Comparison of ENCODE assay signal across 8 cellular contexts in the genomic region with DNA sequence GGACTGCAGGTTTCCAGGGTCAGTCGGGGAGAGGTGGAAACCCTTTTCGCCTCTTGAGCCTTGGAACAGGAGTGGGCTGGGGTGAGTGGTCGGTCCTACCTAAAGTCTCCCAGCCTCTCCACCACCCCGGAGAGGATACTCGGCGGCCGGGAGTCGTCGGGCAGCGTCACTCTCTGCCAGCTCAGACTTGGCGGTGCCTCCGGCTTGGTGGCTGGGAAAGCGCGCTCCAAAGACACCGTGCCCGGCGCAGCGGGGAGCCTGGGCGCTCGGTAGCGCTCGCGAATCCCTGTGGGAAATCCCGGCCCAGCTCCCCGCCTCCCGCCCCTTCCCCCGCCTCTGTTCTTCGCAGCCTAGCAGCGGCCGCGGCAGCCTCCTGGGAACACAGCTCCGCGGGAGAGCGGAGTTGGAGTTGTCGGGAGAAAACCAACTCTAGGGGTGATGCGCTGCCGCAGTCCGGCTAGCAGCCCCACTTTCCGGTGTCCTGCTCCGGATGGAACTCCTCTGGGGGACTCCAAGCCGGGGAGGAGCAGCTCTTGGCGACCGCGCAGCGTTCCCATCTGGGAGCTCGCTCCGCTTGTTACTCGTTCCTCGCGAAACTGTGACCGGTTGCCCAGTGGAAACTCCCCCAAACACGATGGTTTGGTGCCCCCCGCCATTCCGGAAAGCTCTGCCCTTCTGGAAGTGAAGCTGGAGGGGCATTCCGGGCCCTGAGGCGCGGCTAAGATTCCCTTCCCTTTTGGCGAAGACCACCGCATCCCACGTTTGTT. TPM values are rescaled to one million over a fixed set of nuclear protein-coding genes. Genes with fewer than 3 reads are reported as not detected.
DNase-seq lines count a peak whose midpoint lies in the region; ATAC-seq and TF ChIP-seq lines count a peak whose summit lies in the region.

No MANE protein-coding gene starts in this region.

- no CpG with 5 or more reads among the region's 60 CpGs for WGBS in neuronal stem cell (ENCODE audit: extremely low coverage in 2 of 2, insufficient read length in 2 of 2, insufficient replicate concordance in 1 of 2), 2 donors

- H3K9me2 ChIP-seq in MM.1S (replicated peaks; ENCODE audit: insufficient read depth, low read length), result no peaks in the 10 kb centered on the region

- no peak overlapping the region for H4K8ac ChIP-seq in neuronal stem cell (ENCODE audit: low read depth, low read length)

- H3K9me3 ChIP-seq in CD8-positive, alpha-beta T cell (ENCODE audit: low read length), result no peaks in the 10 kb centered on the region
- H3K9me3 ChIP-seq in MM.1S (replicated peaks; ENCODE audit: insufficient read depth, low read length) (no peaks in the 10 kb centered on the region), neuronal stem cell (replicated peaks in 1 of 2; ENCODE audit: control insufficient read depth in 2 of 2, insufficient read depth in 1 of 2, low read depth in 1 of 2, low read length in 2 of 2) (no peaks in the 10 kb centered on the region), Caco-2 (no peaks in the 10 kb centered on the region)

- H3K27ac ChIP-seq in CD8-positive, alpha-beta T cell (ENCODE audit: low read depth, low read length), result no peak overlapping the region
- no peak overlapping the region for H3K27ac ChIP-seq in MM.1S (ENCODE audit: low read length)
- H3K27ac ChIP-seq in neuronal stem cell (replicated peaks; ENCODE audit: low read length), result no peak overlapping the region

- no peaks in the 10 kb centered on the region for H3K36me3 ChIP-seq in CD8-positive, alpha-beta T cell (ENCODE audit: insufficient read depth, low read length)
- H3K36me3 ChIP-seq in MM.1S (replicated peaks; ENCODE audit: insufficient read depth, low read length) (no peaks in the 10 kb centered on the region), neuronal stem cell (replicated peaks in 1 of 2; ENCODE audit: control insufficient read depth in 2 of 2, insufficient read depth in 2 of 2, low read length in 2 of 2) (no peaks in the 10 kb centered on the region), Caco-2 (ENCODE audit: control insufficient read depth, insufficient read depth, low read length) (no peaks in the 10 kb centered on the region)

- peaks cover 3% of the 10 kb centered on the region for H3K27me3 ChIP-seq in CD8-positive, alpha-beta T cell (ENCODE audit: insufficient read depth, low read length)
- H3K27me3 ChIP-seq in MM.1S (replicated peaks; ENCODE audit: insufficient read depth, low read length) (peaks cover 18% of the 10 kb centered on the region), neuronal stem cell (ENCODE audit: control insufficient read depth in 3 of 3, insufficient read depth in 3 of 3, low read depth in 1 of 3, low read length in 3 of 3) (peaks cover 0 to 48% (median 0%) of the 10 kb centered on the region in 3 experiments), Caco-2 (replicated peaks; ENCODE audit: control insufficient read depth, insufficient read depth, low read length) (peaks cover 3% of the 10 kb centered on the region)

- H2BK12ac ChIP-seq in neuronal stem cell (ENCODE audit: low read length), result no peak overlapping the region

- H2BK15ac ChIP-seq in neuronal stem cell (ENCODE audit: low read length), result peak overlapping the region; percentile 70

- DNase-seq in CD8-positive, alpha-beta T cell, result no peak
- DNase-seq in MM.1S (no peak), ecto neural progenitor cell (ENCODE audit: low spot score) (peak; percentile 80), neuronal stem cell (ENCODE audit: low spot score) (peak; percentile 53), Caco-2 (no peak), cerebellum (ENCODE audit: low spot score) (no peak)
- DNase-seq in activated CD4-positive, alpha-beta T cell treated with anti-CD3 and anti-CD28 coated beads, Interleukin-2, amount 50 U/mL, for 1 hour, result no peak
- no peak for DNase-seq in activated CD8-positive, alpha-beta memory T cell treated with anti-CD3 and anti-CD28 coated beads for 24 hours

- no peaks in the 10 kb centered on the region for H4K20me1 ChIP-seq in MM.1S (ENCODE audit: insufficient read depth, low read length)

- H2AFZ ChIP-seq in MM.1S (ENCODE audit: low read length) (no peak overlapping the region), neuronal stem cell (ENCODE audit: low read length) (peak overlapping the region; percentile 85)

- H3K36me3 Mint-ChIP-seq in CD8-positive, alpha-beta T cell, result no peaks in the 10 kb centered on the region
- no peaks in the 10 kb centered on the region for H3K36me3 Mint-ChIP-seq in Caco-2 (ENCODE audit: insufficient read depth, unreplicated experiment)

- H3K9me3 Mint-ChIP-seq in CD8-positive, alpha-beta T cell, result no peaks in the 10 kb centered on the region
- no peaks in the 10 kb centered on the region for H3K9me3 Mint-ChIP-seq in Caco-2 (ENCODE audit: unreplicated experiment)

- H2AK5ac ChIP-seq in neuronal stem cell (ENCODE audit: low read depth, low read length), result no peak overlapping the region

- H3K27me3 Mint-ChIP-seq in CD8-positive, alpha-beta T cell (ENCODE audit: low read depth), result peaks cover 54% of the 10 kb centered on the region
- peaks cover 23% of the 10 kb centered on the region for H3K27me3 Mint-ChIP-seq in Caco-2 (ENCODE audit: insufficient read depth, unreplicated experiment)

- ATAC-seq in CD8-positive, alpha-beta T cell, result no peak

- POLR2A ChIA-PET in CD8-positive, alpha-beta T cell (lab: Charles Lee), result no interaction called here
- POLR2A ChIA-PET in Caco-2 (lab: Charles Lee), result no interaction called here

- H3K4me3 Mint-ChIP-seq in CD8-positive, alpha-beta T cell, result peak overlapping the region; percentile 47
- no peak overlapping the region for H3K4me3 Mint-ChIP-seq in Caco-2 (ENCODE audit: unreplicated experiment)

- no peaks in the 10 kb centered on the region for H3F3A ChIP-seq in MM.1S (ENCODE audit: insufficient read depth, low read length)

- no peak overlapping the region for H4K91ac ChIP-seq in neuronal stem cell (ENCODE audit: low read depth, low read length, poor library complexity)

- H3K18ac ChIP-seq in neuronal stem cell (ENCODE audit: low read length), result peak overlapping the region; percentile 86

- no peaks in the 10 kb centered on the region for H3K4me1 ChIP-seq in CD8-positive, alpha-beta T cell (ENCODE audit: insufficient read depth, low read length)
- H3K4me1 ChIP-seq in MM.1S (ENCODE audit: low read length), result no peaks in the 10 kb centered on the region
- peaks cover 3 to 13% of the 10 kb centered on the region in 2 donors for H3K4me1 ChIP-seq in neuronal stem cell (ENCODE audit: control insufficient read depth in 2 of 2, insufficient read depth in 1 of 2, low read depth in 1 of 2, low read length in 2 of 2)
- no peaks in the 10 kb centered on the region; the same call in 1 of the 2 replicates for H3K4me1 ChIP-seq in Caco-2

- H2BK120ac ChIP-seq in neuronal stem cell (ENCODE audit: low read depth, low read length), result no peak overlapping the region

- peaks cover 7% of the 10 kb centered on the region for H3K4me1 Mint-ChIP-seq in CD8-positive, alpha-beta T cell (ENCODE audit: low read depth)
- H3K4me1 Mint-ChIP-seq in Caco-2 (ENCODE audit: low read depth, unreplicated experiment), result no peaks in the 10 kb centered on the region

- no peak overlapping the region for H3K4ac ChIP-seq in neuronal stem cell (ENCODE audit: low read length)

- H3K79me2 ChIP-seq in MM.1S (ENCODE audit: low read length), result no peaks in the 10 kb centered on the region

- intact Hi-C loops in CD8-positive, alpha-beta T cell (cut with DNase I, micrococcal nuclease), result loop anchor here in 1 of 2 experiments (5.0 kb wide), 1 partner anchor 1246 kb away; no protein-coding TSS in a partner anchor
- intact Hi-C loops in Caco-2 (cut with micrococcal nuclease; ENCODE audit: unreplicated experiment), result loop anchor here (5.0 to 10.0 kb wide), 2 partner anchors 178 to 194 kb away; no protein-coding TSS in a partner anchor

- no TSS peak for BruUV-seq in Caco-2 (replicated peaks; lab: Mats Ljungman, UMichigan)

- peak overlapping the region; percentile 10 for H2BK5ac ChIP-seq in neuronal stem cell (ENCODE audit: low read length)

- H3K4me2 ChIP-seq in MM.1S (ENCODE audit: low read depth, low read length) (peak overlapping the region; percentile 98; the same call in 1 of the 2 replicates), neuronal stem cell (ENCODE audit: insufficient read depth, low read length, poor library complexity, severe bottlenecking) (peak overlapping the region; percentile 97)

- H3K27ac Mint-ChIP-seq in CD8-positive, alpha-beta T cell, result no peak overlapping the region
- no peak overlapping the region for H3K27ac Mint-ChIP-seq in Caco-2 (ENCODE audit: unreplicated experiment)

- TF ChIP-seq CTCF in CD8-positive, alpha-beta T cell (IDR thresholded peaks at IDR 0.05), result no peak
- no peak for TF ChIP-seq CTCF in MM.1S (IDR thresholded peaks at IDR 0.05; ENCODE audit: low read length)
- no peak for TF ChIP-seq CTCF in Caco-2 (IDR thresholded peaks at IDR 0.05; ENCODE audit: insufficient read depth in 1 of 2, low read depth in 1 of 2, low read length in 1 of 2, severe bottlenecking in 1 of 2, unreplicated experiment in 1 of 2)

- H3K9ac ChIP-seq in MM.1S (ENCODE audit: low read length), result no peak overlapping the region
- peak overlapping the region; percentile 93 for H3K9ac ChIP-seq in neuronal stem cell (ENCODE audit: low read depth, low read length, poor library complexity)

- no peak overlapping the region for H3K23ac ChIP-seq in neuronal stem cell (ENCODE audit: low read depth, low read length, poor library complexity)

- H3K14ac ChIP-seq in neuronal stem cell (ENCODE audit: low read length), result no peak overlapping the region

- CTCF ChIA-PET in CD8-positive, alpha-beta T cell (lab: Charles Lee), result no interaction called here
- CTCF ChIA-PET in Caco-2 (lab: Charles Lee), result interaction anchor here (0.6 to 1.2 kb wide), 2 partner anchors 99 to 301 kb away, joined by 3 read pairs; no protein-coding TSS in a partner anchor

- no peak overlapping the region for H3K4me3 ChIP-seq in CD8-positive, alpha-beta T cell (ENCODE audit: low read depth, low read length)
- peak overlapping the region; percentile 76; the same call in 1 of the 2 replicates for H3K4me3 ChIP-seq in MM.1S (ENCODE audit: low read length)
- H3K4me3 ChIP-seq in neuronal stem cell (ENCODE audit: low read length in 2 of 2), result peak overlapping the region; percentile 45 to 90
- H3K4me3 ChIP-seq in Caco-2 (ENCODE audit: low read depth, low read length), result no peak overlapping the region

- H3K79me1 ChIP-seq in neuronal stem cell (ENCODE audit: low read depth, low read length), result peaks cover 2% of the 10 kb centered on the region

RNA-seq across cellular contexts. Expression of a gene that starts 1.4 kb away (rescaled TPM):
- total RNA-seq in CD8-positive, alpha-beta T cell, result not detected
- polyA plus RNA-seq in neuronal stem cell (2013, experiment 1 of 2), result 8.8 TPM
- polyA plus RNA-seq in neuronal stem cell (2013, experiment 2 of 2), result 9.0 TPM
- total RNA-seq in Caco-2 (2022) (2.3 and 4.6 TPM in 2 replicates), cerebellum (25.0 TPM)

Comparison
In these comparisons a context has a peak if more than half of its experiments do, and no peak if none do; other contexts are left out.
1. DNase-seq: peak in ecto neural progenitor cell (single experiment) and neuronal stem cell (single experiment); none in CD8-positive, alpha-beta T cell (0 of 7), MM.1S (single experiment), Caco-2 (0 of 2), activated CD4-positive, alpha-beta T cell treated with anti-CD3 and anti-CD28 coated beads, Interleukin-2, amount 50 U/mL, for 1 hour (single experiment), cerebellum (single experiment) and activated CD8-positive, alpha-beta memory T cell treated with anti-CD3 and anti-CD28 coated beads for 24 hours (single experiment).
2. H3K4me3 ChIP-seq: peak in MM.1S (single experiment) and neuronal stem cell (2 of 2); none in CD8-positive, alpha-beta T cell (single experiment) and Caco-2 (single experiment).